ENCODE assay signal across 1 cellular context in genomic region chr11:68383976-68384501, GRCh38.
TF ChIP-seq lines count a peak whose summit lies in the region.

No MANE protein-coding gene starts in this region.

TF ChIP-seq in HepG2, 621 proteins besides CTCF, POLR2A, EP300 and RAD21 (continued from another document):
- TF ChIP-seq AHDC1 (CRISPR knock-in tag; IDR thresholded peaks at IDR 0.05; ENCODE audit: borderline replicate concordance) (no peak), BCLAF1 (IDR thresholded peaks at IDR 0.05) (no peak), SP4 (CRISPR knock-in tag; IDR thresholded peaks at IDR 0.05) (no peak), ZC3H13 (CRISPR knock-in tag; IDR thresholded peaks at IDR 0.05) (0 out of 2 replicates have a peak, but pooled peaks have one; percentile 35), CCAR2 (optimal IDR thresholded peaks at IDR 0.05; ENCODE audit: low read depth, low read length) (no peak), STAG1 (CRISPR knock-in tag; IDR thresholded peaks at IDR 0.05) (peak; percentile 85), REPIN1 (CRISPR knock-in tag; IDR thresholded peaks at IDR 0.05; ENCODE audit: borderline replicate concordance, low read depth) (no peak), ZNF558 (CRISPR knock-in tag; IDR thresholded peaks at IDR 0.05; ENCODE audit: borderline replicate concordance) (no peak), NR1H2 (CRISPR knock-in tag; IDR thresholded peaks at IDR 0.05; ENCODE audit: borderline replicate concordance, low read depth) (no peak), NR3C1 (CRISPR knock-in tag; IDR thresholded peaks at IDR 0.05) (no peak), NFIC (IDR thresholded peaks at IDR 0.05; ENCODE audit: low read length) (no peak), RARA (CRISPR knock-in tag; IDR thresholded peaks at IDR 0.05) (no peak), REL (CRISPR knock-in tag; conservative IDR thresholded peaks at IDR 0.05) (0 out of 2 replicates have a peak, but pooled peaks have one; percentile 13), ATF6 (CRISPR knock-in tag; conservative IDR thresholded peaks at IDR 0.05) (no peak), SIX1 (CRISPR knock-in tag; IDR thresholded peaks at IDR 0.05; ENCODE audit: borderline replicate concordance) (no peak), ZNF570 (CRISPR knock-in tag; IDR thresholded peaks at IDR 0.05; ENCODE audit: borderline replicate concordance) (no peak)
- TF ChIP-seq, protein P1, sequence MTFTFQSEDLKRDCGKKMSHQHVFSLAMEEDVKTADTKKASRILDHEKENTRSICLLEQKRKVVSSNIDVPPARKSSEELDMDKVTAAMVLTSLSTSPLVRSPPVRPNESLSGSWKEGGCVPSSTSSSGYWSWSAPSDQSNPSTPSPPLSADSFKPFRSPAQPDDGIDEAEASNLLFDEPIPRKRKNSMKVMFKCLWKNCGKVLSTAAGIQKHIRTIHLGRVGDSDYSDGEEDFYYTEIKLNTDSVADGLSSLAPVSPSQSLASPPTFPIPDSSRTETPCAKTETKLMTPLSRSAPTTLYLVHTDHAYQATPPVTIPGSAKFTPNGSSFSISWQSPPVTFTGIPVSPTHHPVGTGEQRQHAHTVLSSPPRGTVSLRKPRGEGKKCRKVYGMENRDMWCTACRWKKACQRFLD (CRISPR knock-in tag; IDR thresholded peaks at IDR 0.05; ENCODE audit: borderline replicate concordance), result no peak
- TF ChIP-seq, protein P2, sequence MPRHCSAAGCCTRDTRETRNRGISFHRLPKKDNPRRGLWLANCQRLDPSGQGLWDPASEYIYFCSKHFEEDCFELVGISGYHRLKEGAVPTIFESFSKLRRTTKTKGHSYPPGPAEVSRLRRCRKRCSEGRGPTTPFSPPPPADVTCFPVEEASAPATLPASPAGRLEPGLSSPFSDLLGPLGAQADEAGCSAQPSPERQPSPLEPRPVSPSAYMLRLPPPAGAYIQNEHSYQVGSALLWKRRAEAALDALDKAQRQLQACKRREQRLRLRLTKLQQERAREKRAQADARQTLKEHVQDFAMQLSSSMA (CRISPR knock-in tag; IDR thresholded peaks at IDR 0.05), result no peak
- TF ChIP-seq, protein P3, sequence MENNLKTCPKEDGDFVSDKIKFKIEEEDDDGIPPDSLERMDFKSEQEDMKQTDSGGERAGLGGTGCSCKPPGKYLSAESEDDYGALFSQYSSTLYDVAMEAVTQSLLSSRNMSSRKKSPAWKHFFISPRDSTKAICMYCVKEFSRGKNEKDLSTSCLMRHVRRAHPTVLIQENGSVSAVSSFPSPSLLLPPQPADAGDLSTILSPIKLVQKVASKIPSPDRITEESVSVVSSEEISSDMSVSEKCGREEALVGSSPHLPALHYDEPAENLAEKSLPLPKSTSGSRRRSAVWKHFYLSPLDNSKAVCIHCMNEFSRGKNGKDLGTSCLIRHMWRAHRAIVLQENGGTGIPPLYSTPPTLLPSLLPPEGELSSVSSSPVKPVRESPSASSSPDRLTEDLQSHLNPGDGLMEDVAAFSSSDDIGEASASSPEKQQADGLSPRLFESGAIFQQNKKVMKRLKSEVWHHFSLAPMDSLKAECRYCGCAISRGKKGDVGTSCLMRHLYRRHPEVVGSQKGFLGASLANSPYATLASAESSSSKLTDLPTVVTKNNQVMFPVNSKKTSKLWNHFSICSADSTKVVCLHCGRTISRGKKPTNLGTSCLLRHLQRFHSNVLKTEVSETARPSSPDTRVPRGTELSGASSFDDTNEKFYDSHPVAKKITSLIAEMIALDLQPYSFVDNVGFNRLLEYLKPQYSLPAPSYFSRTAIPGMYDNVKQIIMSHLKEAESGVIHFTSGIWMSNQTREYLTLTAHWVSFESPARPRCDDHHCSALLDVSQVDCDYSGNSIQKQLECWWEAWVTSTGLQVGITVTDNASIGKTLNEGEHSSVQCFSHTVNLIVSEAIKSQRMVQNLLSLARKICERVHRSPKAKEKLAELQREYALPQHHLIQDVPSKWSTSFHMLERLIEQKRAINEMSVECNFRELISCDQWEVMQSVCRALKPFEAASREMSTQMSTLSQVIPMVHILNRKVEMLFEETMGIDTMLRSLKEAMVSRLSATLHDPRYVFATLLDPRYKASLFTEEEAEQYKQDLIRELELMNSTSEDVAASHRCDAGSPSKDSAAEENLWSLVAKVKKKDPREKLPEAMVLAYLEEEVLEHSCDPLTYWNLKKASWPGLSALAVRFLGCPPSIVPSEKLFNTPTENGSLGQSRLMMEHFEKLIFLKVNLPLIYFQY (CRISPR knock-in tag; IDR thresholded peaks at IDR 0.05; ENCODE audit: borderline replicate concordance), result 0 out of 2 replicates have a peak, but pooled peaks have one; percentile 14
- TF ChIP-seq, protein P4, sequence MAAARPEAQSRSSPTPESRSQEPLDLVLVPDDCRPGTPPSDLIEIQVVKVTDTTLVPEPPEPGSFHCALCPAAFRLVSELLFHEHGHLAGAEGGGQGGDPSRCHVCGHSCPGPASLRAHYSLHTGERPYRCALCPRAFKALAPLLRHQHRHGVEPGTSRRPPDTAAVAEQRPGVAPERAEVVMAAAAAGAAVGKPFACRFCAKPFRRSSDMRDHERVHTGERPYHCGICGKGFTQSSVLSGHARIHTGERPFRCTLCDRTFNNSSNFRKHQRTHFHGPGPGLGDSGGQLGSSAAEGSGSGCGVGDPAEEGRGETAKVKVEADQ (CRISPR knock-in tag; IDR thresholded peaks at IDR 0.05; ENCODE audit: borderline replicate concordance), result 0 out of 2 replicates have a peak, but pooled peaks have one; percentile 19
- TF ChIP-seq, protein P5, sequence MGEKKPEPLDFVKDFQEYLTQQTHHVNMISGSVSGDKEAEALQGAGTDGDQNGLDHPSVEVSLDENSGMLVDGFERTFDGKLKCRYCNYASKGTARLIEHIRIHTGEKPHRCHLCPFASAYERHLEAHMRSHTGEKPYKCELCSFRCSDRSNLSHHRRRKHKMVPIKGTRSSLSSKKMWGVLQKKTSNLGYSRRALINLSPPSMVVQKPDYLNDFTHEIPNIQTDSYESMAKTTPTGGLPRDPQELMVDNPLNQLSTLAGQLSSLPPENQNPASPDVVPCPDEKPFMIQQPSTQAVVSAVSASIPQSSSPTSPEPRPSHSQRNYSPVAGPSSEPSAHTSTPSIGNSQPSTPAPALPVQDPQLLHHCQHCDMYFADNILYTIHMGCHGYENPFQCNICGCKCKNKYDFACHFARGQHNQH (CRISPR knock-in tag; IDR thresholded peaks at IDR 0.05), result no peak
